In genomic region chr7:112547916-112548315, GRCh38 we compare ENCODE assay signal across 15 cellular contexts.
DNase-seq lines count a peak whose midpoint lies in the region; TF ChIP-seq lines count a peak whose summit lies in the region.
"Had no signal": no experiment of that assay in that cellular context is flagged by ENCODE, and none has a peak within 500 bp of the region (broad histone marks: within the 10 kb centered on the region; RNA-seq: fewer than 3 reads in every experiment).

No MANE protein-coding gene starts in this region.

- no peaks in the 10 kb centered on the region for H3K4me1 Mint-ChIP-seq in activated T-cell treated with anti-CD3 and anti-CD28 coated beads, Interleukin-2, amount 50 U/mL, for 24 hours (ENCODE audit: low read depth)

- H3K27me3 Mint-ChIP-seq in activated T-cell treated with anti-CD3 and anti-CD28 coated beads, Interleukin-2, amount 50 U/mL, for 24 hours, result peaks cover 33% of the 10 kb centered on the region

- TF ChIP-seq CTCF in choroid plexus epithelial cell (conservative IDR thresholded peaks at IDR 0.05; ENCODE audit: low read depth, low read length), result no peak

- H3K4me3 Mint-ChIP-seq in activated T-cell treated with anti-CD3 and anti-CD28 coated beads, Interleukin-2, amount 50 U/mL, for 24 hours, result no peak overlapping the region

- H3K27me3 ChIP-seq in SJCRH30, result no peaks in the 10 kb centered on the region
- H3K27me3 ChIP-seq: BLaER1 treated with 17β-estradiol and CSF1 and Interleukin-3, amounts not matched to agents 10 nM and 100 nM; SJSA1 had no signal

- H3K27ac ChIP-seq in SJCRH30, result no peak overlapping the region
- H3K27ac ChIP-seq: BLaER1 treated with 17β-estradiol and CSF1 and Interleukin-3, amounts not matched to agents 10 nM and 100 nM; SJSA1 had no signal

- no peaks in the 10 kb centered on the region for H3K36me3 ChIP-seq in SJCRH30
- H3K36me3 ChIP-seq: BLaER1 treated with 17β-estradiol and CSF1 and Interleukin-3, amounts not matched to agents 10 nM and 100 nM; SJSA1 had no signal

- H3K9me3 Mint-ChIP-seq in activated T-cell treated with anti-CD3 and anti-CD28 coated beads, Interleukin-2, amount 50 U/mL, for 24 hours, result no peaks in the 10 kb centered on the region

- DNase-seq in EH (ENCODE audit: low read depth), result peak; percentile 16
- peak; percentile 65 for DNase-seq in NCI-H226
- DNase-seq in choroid plexus epithelial cell (ENCODE audit: low read depth), result peak; percentile 60
- peak; percentile 41 for DNase-seq in non-pigmented ciliary epithelial cell (ENCODE audit: low read depth)
- DNase-seq in NCI-H1417 (lab: John Stamatoyannopoulos, UW), result no peak
- DNase-seq in SJCRH30, result no peak
- no peak for DNase-seq in activated T-cell treated with anti-CD3 and anti-CD28 coated beads, Interleukin-2, amount 50 U/mL, for 24 hours
- DNase-seq: DND-41, Karpas-422, NCI-H1105 treated with DMSO at 0.1 percent for 48 hours, NCI-H1930, NCI-H2171 treated with DMSO at 0.1 percent for 48 hours, NCI-H748 treated with DMSO at 0.1 percent for 48 hours had no signal

- no peak overlapping the region for H3K27ac Mint-ChIP-seq in activated T-cell treated with anti-CD3 and anti-CD28 coated beads, Interleukin-2, amount 50 U/mL, for 24 hours

- H3K36me3 Mint-ChIP-seq in activated T-cell treated with anti-CD3 and anti-CD28 coated beads, Interleukin-2, amount 50 U/mL, for 24 hours (ENCODE audit: low read depth), result no peaks in the 10 kb centered on the region

- H3K4me1 ChIP-seq in SJCRH30, result no peaks in the 10 kb centered on the region
- H3K4me1 ChIP-seq: BLaER1 treated with 17β-estradiol and CSF1 and Interleukin-3, amounts not matched to agents 10 nM and 100 nM; SJSA1 had no signal

- H3K4me3 ChIP-seq in choroid plexus epithelial cell (ENCODE audit: low read depth, low read length) (no peak overlapping the region), SJCRH30 (no peak overlapping the region)
- H3K4me3 ChIP-seq: BLaER1 treated with 17β-estradiol and CSF1 and Interleukin-3, amounts not matched to agents 10 nM and 100 nM; SJSA1 had no signal

- H3K9me3 ChIP-seq in SJCRH30 (replicated peaks), result no peaks in the 10 kb centered on the region
- H3K9me3 ChIP-seq: SJSA1 had no signal

Comparison
In these comparisons a context has a peak if more than half of its experiments do, and no peak if none do; other contexts are left out.
1. DNase-seq: peak in EH (single experiment), NCI-H226 (single experiment), choroid plexus epithelial cell (single experiment) and non-pigmented ciliary epithelial cell (single experiment); none in NCI-H1417 (0 of 3), SJCRH30 (0 of 2) and activated T-cell treated with anti-CD3 and anti-CD28 coated beads, Interleukin-2, amount 50 U/mL, for 24 hours (single experiment).